ENCODE assay signal across 13 cellular contexts in genomic region chr18:13513015-13513414, GRCh38.
DNase-seq lines count a peak whose midpoint lies in the region; ATAC-seq and TF ChIP-seq lines count a peak whose summit lies in the region.
"Had no signal": no experiment of that assay in that cellular context is flagged by ENCODE, and none has a peak within 500 bp of the region (broad histone marks: within the 10 kb centered on the region; RNA-seq: fewer than 3 reads in every experiment).

No MANE protein-coding gene starts in this region.

- TF ChIP-seq CTCF in smooth muscle cell (IDR thresholded peaks at IDR 0.05; ENCODE audit: borderline replicate concordance, insufficient read depth, poor library complexity, severe bottlenecking) (no peak), MM.1S (IDR thresholded peaks at IDR 0.05; ENCODE audit: low read length) (no peak)

- H3K4me3 ChIP-seq in smooth muscle cell: no peak overlapping the region
- no peak overlapping the region for H3K4me3 ChIP-seq in MM.1S (ENCODE audit: low read length)
- H3K4me3 ChIP-seq: Peyer's patch, skin epidermis had no signal

- H3F3A ChIP-seq in smooth muscle cell (ENCODE audit: low read depth): no peaks in the 10 kb centered on the region
- no peaks in the 10 kb centered on the region for H3F3A ChIP-seq in MM.1S (ENCODE audit: insufficient read depth, low read length)

- H3K79me2 ChIP-seq in smooth muscle cell (ENCODE audit: low read depth) (no peaks in the 10 kb centered on the region), MM.1S (ENCODE audit: low read length) (no peaks in the 10 kb centered on the region)

- intact Hi-C loops in left ventricle myocardium superior (cut with micrococcal nuclease): no loop called here

- H3K9ac ChIP-seq in smooth muscle cell (ENCODE audit: low read depth) (no peak overlapping the region), MM.1S (ENCODE audit: low read length) (no peak overlapping the region)

- DNase-seq in NCI-H510A treated with DMSO at 0.1 percent for 48 hours (lab: John Stamatoyannopoulos, UW): peak; percentile 44
- DNase-seq in NCI-H510A (lab: John Stamatoyannopoulos, UW): no peak
- DNase-seq in SHP77 (lab: John Stamatoyannopoulos, UW): peak; percentile 73 to 79
- no peak for DNase-seq in left ventricle myocardium superior
- no peak for DNase-seq in smooth muscle cell (lab: John Stamatoyannopoulos, UW; ENCODE audit: unreplicated experiment)
- no peak for DNase-seq in MM.1S
- no peak for DNase-seq in SIG-M5 treated with dmso at 0.1 percent for 504 hours (lab: John Stamatoyannopoulos, UW; ENCODE audit: unreplicated experiment)
- DNase-seq: ACHN; activated CD4-positive, alpha-beta memory T cell treated with anti-CD3 and anti-CD28 coated beads for 36 hours; Karpas-422; Peyer's patch had no signal

- no peaks in the 10 kb centered on the region for H3K9me2 ChIP-seq in MM.1S (replicated peaks; ENCODE audit: insufficient read depth, low read length)

- H2AFZ ChIP-seq in smooth muscle cell (ENCODE audit: low read depth): no peak overlapping the region
- H2AFZ ChIP-seq in MM.1S (ENCODE audit: low read length): no peak overlapping the region

- ATAC-seq in left ventricle myocardium superior (peak; percentile 93), HG03378 (IDR thresholded peaks at IDR 0.05; ENCODE audit: unreplicated experiment) (no peak)

- H3K27ac ChIP-seq in smooth muscle cell (ENCODE audit: low read depth) (peak overlapping the region; percentile 5), MM.1S (ENCODE audit: low read length) (no peak overlapping the region)
- H3K27ac ChIP-seq: Peyer's patch had no signal

- WGBS in smooth muscle cell (ENCODE audit: low lambda C conversion rate): 43% methylated on average over 4 of the region's 4 CpGs

- H4K20me1 ChIP-seq in smooth muscle cell (ENCODE audit: low read depth): peaks cover 26% of the 10 kb centered on the region
- no peaks in the 10 kb centered on the region for H4K20me1 ChIP-seq in MM.1S (ENCODE audit: insufficient read depth, low read length)

- H3K4me2 ChIP-seq in smooth muscle cell (no peak overlapping the region), MM.1S (ENCODE audit: low read depth, low read length) (no peak overlapping the region)

- H3K36me3 ChIP-seq in smooth muscle cell (ENCODE audit: low read depth): no peaks in the 10 kb centered on the region
- H3K36me3 ChIP-seq in MM.1S (replicated peaks; ENCODE audit: insufficient read depth, low read length): no peaks in the 10 kb centered on the region

- H3K27me3 ChIP-seq in smooth muscle cell (ENCODE audit: low read depth) (no peaks in the 10 kb centered on the region), MM.1S (replicated peaks; ENCODE audit: insufficient read depth, low read length) (no peaks in the 10 kb centered on the region)
- H3K27me3 ChIP-seq: Peyer's patch had no signal

- no peaks in the 10 kb centered on the region for H3K9me3 ChIP-seq in smooth muscle cell (replicated peaks; ENCODE audit: low read depth)
- H3K9me3 ChIP-seq in MM.1S (replicated peaks; ENCODE audit: insufficient read depth, low read length): no peaks in the 10 kb centered on the region
- H3K9me3 ChIP-seq: Peyer's patch had no signal

- H3K4me1 ChIP-seq in smooth muscle cell (ENCODE audit: low read depth) (no peaks in the 10 kb centered on the region), MM.1S (ENCODE audit: low read length) (no peaks in the 10 kb centered on the region)
- H3K4me1 ChIP-seq: Peyer's patch had no signal

Comparison
In these comparisons a context has a peak if more than half of its experiments do, and no peak if none do; other contexts are left out.
1. DNase-seq: peak in NCI-H510A treated with DMSO at 0.1 percent for 48 hours (single experiment) and SHP77 (2 of 2); none in NCI-H510A (single experiment), left ventricle myocardium superior (single experiment), smooth muscle cell (single experiment), MM.1S (single experiment) and SIG-M5 treated with dmso at 0.1 percent for 504 hours (single experiment).